ENCODE assay signal across 13 cellular contexts in the genomic region with DNA sequence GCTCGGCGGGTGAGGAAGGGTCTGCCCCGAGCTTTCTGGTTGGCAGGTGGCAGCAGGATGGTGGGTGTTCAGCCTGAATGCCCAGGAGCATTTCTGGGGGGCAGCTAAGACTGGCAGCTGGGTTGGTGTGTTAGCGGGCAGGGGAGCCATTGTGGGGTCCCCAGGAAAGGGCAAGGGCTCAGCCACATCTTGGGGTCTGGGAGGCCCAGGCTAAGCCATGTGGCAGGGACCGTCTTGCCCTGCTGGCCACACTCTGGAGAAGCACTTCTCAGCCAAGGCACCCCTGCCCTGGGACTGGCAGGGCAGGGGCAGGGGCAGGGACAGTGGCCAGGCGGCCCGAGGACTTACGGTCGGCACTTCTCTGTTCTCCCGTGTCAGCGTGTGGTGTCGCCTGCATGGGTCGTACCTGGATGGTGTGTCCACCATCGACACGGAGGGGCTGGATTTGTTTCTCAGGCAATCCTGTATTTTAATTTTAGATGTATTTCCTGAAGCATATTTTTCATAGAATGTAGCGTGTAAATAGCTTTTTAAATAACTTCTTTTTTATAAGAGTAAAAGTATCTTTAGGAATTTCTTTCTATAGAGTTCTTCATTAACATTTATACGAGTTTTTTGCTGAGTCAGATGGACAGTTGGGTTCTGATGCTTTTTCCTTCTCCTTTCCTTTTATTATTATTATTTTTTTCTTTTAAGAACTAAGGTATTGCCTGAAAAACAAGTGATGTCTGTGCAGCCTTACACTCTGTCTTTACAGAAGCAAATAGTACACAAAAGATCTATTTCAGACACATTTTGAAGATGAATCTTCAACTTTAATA.
A peak's percentile ranks its signal among the peaks of the same experiment; 100 is the strongest.
DNase-seq lines count a peak whose midpoint lies in the region; ATAC-seq, FAIRE-seq and TF ChIP-seq lines count a peak whose summit lies in the region.
"Had no signal": no experiment of that assay in that cellular context is flagged by ENCODE, and none has a peak within 500 bp of the region (broad histone marks: within the 10 kb centered on the region; RNA-seq: fewer than 3 reads in every experiment).

No MANE protein-coding gene starts in this region.

- POLR2A ChIA-PET in HepG2 (lab: Yijun Ruan, JAX), result no interaction called here

- FAIRE-seq in HepG2 (lab: Jason Lieb, UNC), result no peak

- CTCF ChIA-PET in HepG2 (lab: Yijun Ruan, JAX; ENCODE audit: low intra/inter-chr PET ratio, low total read pairs), result no interaction called here

- peaks cover 6% of the 10 kb centered on the region for H3K4me1 ChIP-seq in body of pancreas
- peaks cover 19% of the 10 kb centered on the region for H3K4me1 ChIP-seq in HepG2 (ENCODE audit: insufficient read depth, low read length)

- TF ChIP-seq RAD21 in HepG2 (CRISPR knock-in tag; IDR thresholded peaks at IDR 0.05), result no peak

- H3K9ac ChIP-seq in HepG2 (ENCODE audit: insufficient read depth, low read depth, low read length), result no peak overlapping the region

- H3K27ac Mint-ChIP-seq in activated naive CD4-positive, alpha-beta T cell treated with anti-CD3 and anti-CD28 coated beads, Interleukin-2, amount 50 U/mL, for 24 hours, result peak overlapping the region; percentile 41
- no peak overlapping the region for H3K27ac Mint-ChIP-seq in type B pancreatic cell
- no peak overlapping the region for H3K27ac Mint-ChIP-seq in T-helper 2 cell treated with Interferon-gamma antibody and Interleukin-4, amounts not matched to agents 5 μg/mL and 100 μg/mL, for 36 hours
- H3K27ac Mint-ChIP-seq: brain had no signal

- 87 to 90% methylated on average over 14 to 17 of the region's 17 CpGs for WGBS in body of pancreas, 2 donors
- 95% methylated on average over 11 of the region's 17 CpGs for WGBS in HepG2 (ENCODE audit: low lambda C conversion rate)

- peaks cover 4% of the 10 kb centered on the region for H3K36me3 Mint-ChIP-seq in activated naive CD4-positive, alpha-beta T cell treated with anti-CD3 and anti-CD28 coated beads, Interleukin-2, amount 50 U/mL, for 24 hours
- H3K36me3 Mint-ChIP-seq in type B pancreatic cell, result no peaks in the 10 kb centered on the region
- H3K36me3 Mint-ChIP-seq in T-helper 2 cell treated with Interferon-gamma antibody and Interleukin-4, amounts not matched to agents 5 μg/mL and 100 μg/mL, for 36 hours (ENCODE audit: low read depth), result peaks cover 4% of the 10 kb centered on the region

- no peak overlapping the region for H3K4me2 ChIP-seq in HepG2 (ENCODE audit: low read depth, low read length)

- TF ChIP-seq CTCF in body of pancreas (IDR thresholded peaks at IDR 0.05) (no peak), HepG2 (CRISPR knock-in tag; IDR thresholded peaks at IDR 0.05) (no peak), type B pancreatic cell (conservative IDR thresholded peaks at IDR 0.05) (no peak)

- H3K4me3 Mint-ChIP-seq in activated naive CD4-positive, alpha-beta T cell treated with anti-CD3 and anti-CD28 coated beads, Interleukin-2, amount 50 U/mL, for 24 hours, result no peak overlapping the region
- H3K4me3 Mint-ChIP-seq in type B pancreatic cell, result no peak overlapping the region
- H3K4me3 Mint-ChIP-seq in T-helper 2 cell treated with Interferon-gamma antibody and Interleukin-4, amounts not matched to agents 5 μg/mL and 100 μg/mL, for 36 hours, result no peak overlapping the region
- H3K4me3 Mint-ChIP-seq: brain had no signal

- ATAC-seq in body of pancreas (no peak), HepG2 (no peak)

- H3K27me3 Mint-ChIP-seq in activated naive CD4-positive, alpha-beta T cell treated with anti-CD3 and anti-CD28 coated beads, Interleukin-2, amount 50 U/mL, for 24 hours, result no peaks in the 10 kb centered on the region
- peaks cover 3% of the 10 kb centered on the region for H3K27me3 Mint-ChIP-seq in type B pancreatic cell
- no peaks in the 10 kb centered on the region for H3K27me3 Mint-ChIP-seq in T-helper 2 cell treated with Interferon-gamma antibody and Interleukin-4, amounts not matched to agents 5 μg/mL and 100 μg/mL, for 36 hours (ENCODE audit: low read depth)
- H3K27me3 Mint-ChIP-seq: brain had no signal

- H3K36me3 ChIP-seq in body of pancreas (replicated peaks in 1 of 2; ENCODE audit: insufficient read depth in 1 of 2, low read depth in 2 of 2), result peaks cover 0 to 12% of the 10 kb centered on the region in 2 donors
- H3K36me3 ChIP-seq in HepG2 (replicated peaks in 1 of 2; ENCODE audit: control insufficient read depth in 1 of 2, insufficient read depth in 2 of 2, low read length in 2 of 2), result peaks cover 0 to 4% of the 10 kb centered on the region in 2 experiments; a peak in 2 of 5 replicates

- no peaks in the 10 kb centered on the region for H3K4me1 Mint-ChIP-seq in activated naive CD4-positive, alpha-beta T cell treated with anti-CD3 and anti-CD28 coated beads, Interleukin-2, amount 50 U/mL, for 24 hours
- peaks cover 4% of the 10 kb centered on the region for H3K4me1 Mint-ChIP-seq in type B pancreatic cell (ENCODE audit: unreplicated experiment)
- no peaks in the 10 kb centered on the region for H3K4me1 Mint-ChIP-seq in T-helper 2 cell treated with Interferon-gamma antibody and Interleukin-4, amounts not matched to agents 5 μg/mL and 100 μg/mL, for 36 hours (ENCODE audit: low read depth)

- no peaks in the 10 kb centered on the region for H3K9me3 ChIP-seq in body of pancreas
- no peaks in the 10 kb centered on the region for H3K9me3 ChIP-seq in HepG2 (ENCODE audit: low read length)

- no peaks in the 10 kb centered on the region for H3K9me3 Mint-ChIP-seq in activated naive CD4-positive, alpha-beta T cell treated with anti-CD3 and anti-CD28 coated beads, Interleukin-2, amount 50 U/mL, for 24 hours
- H3K9me3 Mint-ChIP-seq in type B pancreatic cell, result no peaks in the 10 kb centered on the region
- H3K9me3 Mint-ChIP-seq in T-helper 2 cell treated with Interferon-gamma antibody and Interleukin-4, amounts not matched to agents 5 μg/mL and 100 μg/mL, for 36 hours, result no peaks in the 10 kb centered on the region
- H3K9me3 Mint-ChIP-seq: brain had no signal

- intact Hi-C loops in body of pancreas (cut with DNase I), result no loop called here
- intact Hi-C loops in HepG2 (cut with micrococcal nuclease; ENCODE audit: unreplicated experiment), result no loop called here

- in situ Hi-C loops in HepG2 (cut with HindIII; ENCODE audit: extremely low pct_ligation_motif_present, low pct_unique_long_range_greater_than_20kb), result no loop called here

- DNase-seq in activated naive CD4-positive, alpha-beta T cell (lab: John Stamatoyannopoulos, UW), result no peak
- DNase-seq in body of pancreas, result peak in 3 of 4 donors; percentile 1 to 8 (median 4)
- no peak for DNase-seq in HepG2 (ENCODE audit: low spot score)
- DNase-seq in type B pancreatic cell (ENCODE audit: extremely low spot score, unreplicated experiment), result peak; percentile 61
- DNase-seq in SHP77 (lab: John Stamatoyannopoulos, UW), result no peak
- no peak for DNase-seq in GF-D8 (lab: John Stamatoyannopoulos, UW)
- DNase-seq in T-helper 2 cell treated with Interferon-gamma antibody and Interleukin-4, amounts not matched to agents 5 μg/mL and 100 μg/mL, for 36 hours (ENCODE audit: low spot score), result no peak
- DNase-seq: AML-193, DMS79 treated with DMSO at 0.1 percent for 48 hours, MM.1S, occipital lobe had no signal

- TF ChIP-seq EP300 in HepG2 (IDR thresholded peaks at IDR 0.05; ENCODE audit: low read depth in 2 of 2, low read length in 2 of 2), result no peak
- no peak for TF ChIP-seq EP300 in HepG2 (CRISPR knock-in tag; IDR thresholded peaks at IDR 0.05; ENCODE audit: borderline replicate concordance)

- no peaks in the 10 kb centered on the region for H4K20me1 ChIP-seq in HepG2 (ENCODE audit: insufficient read depth, low read length)

- no peak for TF ChIP-seq POLR2A in body of pancreas (IDR thresholded peaks at IDR 0.05)
- no peak for TF ChIP-seq POLR2A in HepG2 (IDR thresholded peaks at IDR 0.05; ENCODE audit: insufficient read depth in 1 of 2, low read depth in 2 of 2, low read length in 2 of 2)

- no peak overlapping the region for H2AFZ ChIP-seq in HepG2 (ENCODE audit: low read length)

- no peak overlapping the region for H3K4me3 ChIP-seq in body of pancreas
- H3K4me3 ChIP-seq in HepG2 (replicated peaks in 1 of 3; ENCODE audit: insufficient read depth in 1 of 3, low read depth in 2 of 3, low read length in 3 of 3), result no peak overlapping the region

- H3K27ac ChIP-seq in body of pancreas (no peak overlapping the region), HepG2 (ENCODE audit: extremely low read length, insufficient read depth, low read length) (no peak overlapping the region)

- H3K27me3 ChIP-seq in body of pancreas (no peaks in the 10 kb centered on the region), HepG2 (ENCODE audit: control insufficient read depth in 1 of 2, insufficient read depth in 2 of 2, low read length in 2 of 2) (no peaks in the 10 kb centered on the region)

- no peaks in the 10 kb centered on the region for H3K79me2 ChIP-seq in HepG2 (ENCODE audit: insufficient read depth, low read length)

- BruUV-seq in HepG2 (replicated peaks; lab: Mats Ljungman, UMichigan), result TSS peak; percentile 74

TF ChIP-seq in HepG2, 621 proteins besides CTCF, POLR2A, EP300 and RAD21:
- 0 out of 2 replicates have a peak, but pooled peaks have one; percentile 6 for TF ChIP-seq NFE2L2 (IDR thresholded peaks at IDR 0.05; ENCODE audit: low read length)
- TF ChIP-seq ZNF775 (CRISPR knock-in tag; IDR thresholded peaks at IDR 0.05; ENCODE audit: borderline replicate concordance), result no peak
- no peak for TF ChIP-seq HMG20B (CRISPR knock-in tag; conservative IDR thresholded peaks at IDR 0.05)
- TF ChIP-seq MAFF (IDR thresholded peaks at IDR 0.05; ENCODE audit: low read depth, low read length), result peak; percentile 69
- TF ChIP-seq MAFK (conservative IDR thresholded peaks at IDR 0.05 in 1 of 2, IDR thresholded peaks at IDR 0.05 in 1 of 2; ENCODE audit: low read length in 2 of 2), result peak; percentile 75 to 86

Comparison
In these comparisons a context has a peak if more than half of its experiments do, and no peak if none do; other contexts are left out.
1. DNase-seq: peak in body of pancreas (3 of 4) and type B pancreatic cell (single experiment); none in activated naive CD4-positive, alpha-beta T cell (0 of 4), HepG2 (single experiment), SHP77 (0 of 2), GF-D8 (single experiment) and T-helper 2 cell treated with Interferon-gamma antibody and Interleukin-4, amounts not matched to agents 5 μg/mL and 100 μg/mL, for 36 hours (single experiment).